Comparison of ENCODE assay signal across 8 cellular contexts in the genomic region with DNA sequence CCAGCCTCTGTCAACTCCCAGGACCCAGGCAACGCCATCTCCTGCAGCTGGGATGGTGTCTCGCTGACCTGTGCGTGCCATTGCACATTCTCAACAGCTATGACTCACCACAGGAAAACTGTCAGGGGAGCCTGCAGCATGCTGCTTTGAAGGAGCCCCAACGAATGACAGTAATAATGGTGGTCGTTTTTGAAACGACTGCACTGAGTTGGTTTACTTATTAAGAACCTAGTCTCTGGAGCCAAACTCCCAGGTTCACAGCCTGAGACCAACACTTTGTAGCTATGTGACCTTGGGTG. TPM values are rescaled to one million over a fixed set of nuclear protein-coding genes. Genes with fewer than 3 reads are reported as not detected.
DNase-seq lines count a peak whose midpoint lies in the region; ATAC-seq and TF ChIP-seq lines count a peak whose summit lies in the region.

No MANE protein-coding gene starts in this region.

- no peak for TF ChIP-seq CTCF in hepatocyte (IDR thresholded peaks at IDR 0.05; ENCODE audit: poor library complexity)
- no peak for TF ChIP-seq CTCF in thyroid gland (IDR thresholded peaks at IDR 0.05)
- TF ChIP-seq CTCF in CD8-positive, alpha-beta T cell (IDR thresholded peaks at IDR 0.05): no peak

- no peak for TF ChIP-seq POLR2A in thyroid gland (IDR thresholded peaks at IDR 0.05)

- peaks cover 18% of the 10 kb centered on the region for H3K36me3 Mint-ChIP-seq in CD8-positive, alpha-beta T cell

- H3K9me2 ChIP-seq in hepatocyte (replicated peaks; ENCODE audit: insufficient read depth): no peaks in the 10 kb centered on the region

- H3K27ac ChIP-seq in hepatocyte (peak overlapping the region; percentile 60), thyroid gland (peak overlapping the region; percentile 19 to 69 (median 69))
- H3K27ac ChIP-seq in CD8-positive, alpha-beta T cell (ENCODE audit: low read depth, low read length): no peak overlapping the region

- POLR2A ChIA-PET in CD8-positive, alpha-beta T cell (lab: Charles Lee): interaction anchor here (1.0 to 1.4 kb wide), 2 partner anchors 9 to 19 kb away, joined by 3 to 8 read pairs; no protein-coding TSS in a partner anchor

- WGBS in hepatocyte (ENCODE audit: low lambda C conversion rate, missing lambda C conversion rate): 39% methylated on average over 6 of the region's 6 CpGs
- WGBS in thyroid gland, 2 donors: 32 to 54% methylated on average over 6 of the region's 6 CpGs

- peaks cover 18% of the 10 kb centered on the region for H3K4me1 ChIP-seq in hepatocyte (ENCODE audit: insufficient read depth)
- peaks cover 5 to 28% of the 10 kb centered on the region in 2 donors for H3K4me1 ChIP-seq in thyroid gland
- H3K4me1 ChIP-seq in CD8-positive, alpha-beta T cell (ENCODE audit: insufficient read depth, low read length): peaks cover 4% of the 10 kb centered on the region

- no peaks in the 10 kb centered on the region for H4K20me1 ChIP-seq in hepatocyte (ENCODE audit: insufficient read depth, poor library complexity, severe bottlenecking)

- no peak for ATAC-seq in CD8-positive, alpha-beta T cell

- H3K4me3 ChIP-seq in hepatocyte: no peak overlapping the region
- no peak overlapping the region for H3K4me3 ChIP-seq in thyroid gland (replicated peaks in 1 of 3)
- H3K4me3 ChIP-seq in CD8-positive, alpha-beta T cell (ENCODE audit: low read depth, low read length): no peak overlapping the region

- no peaks in the 10 kb centered on the region for H3K79me2 ChIP-seq in hepatocyte

- no peak overlapping the region for H3K4me3 Mint-ChIP-seq in CD8-positive, alpha-beta T cell

- H2AFZ ChIP-seq in hepatocyte: no peak overlapping the region

- DNase-seq in HT1080 (ENCODE audit: low read depth) (peak; percentile 77), amniotic epithelial cell (ENCODE audit: low read depth) (peak; percentile 61), hepatocyte (ENCODE audit: low spot score) (peak; percentile 70), thyroid gland (no peak), HUDEP-2 (lab: John Stamatoyannopoulos, UW; ENCODE audit: unreplicated experiment in 76 of 76) (no peak), T-helper 9 cell (no peak)
- DNase-seq in stimulated activated naive CD4-positive, alpha-beta T cell (lab: John Stamatoyannopoulos, UW): no peak
- DNase-seq in CD8-positive, alpha-beta T cell: no peak

- no peaks in the 10 kb centered on the region for H3K9me3 ChIP-seq in hepatocyte (ENCODE audit: low read depth)
- no peaks in the 10 kb centered on the region for H3K9me3 ChIP-seq in thyroid gland
- H3K9me3 ChIP-seq in CD8-positive, alpha-beta T cell (ENCODE audit: low read length): no peaks in the 10 kb centered on the region

- H3K36me3 ChIP-seq in hepatocyte (replicated peaks; ENCODE audit: insufficient read depth, low read depth) (no peaks in the 10 kb centered on the region), thyroid gland (no peaks in the 10 kb centered on the region)
- H3K36me3 ChIP-seq in CD8-positive, alpha-beta T cell (ENCODE audit: insufficient read depth, low read length): no peaks in the 10 kb centered on the region

- intact Hi-C loops in thyroid gland (cut with DNase I): loop anchor here (10.0 kb wide), 1 partner anchor 58 kb away; the partner anchor contains the start of gene HNRNPR
- intact Hi-C loops in CD8-positive, alpha-beta T cell (cut with DNase I, micrococcal nuclease): loop anchor here (5.0 kb wide), 2 partner anchors 61 to 426 kb away; partner anchors contain the start of gene HNRNPR (in 1 of the 2)

- CTCF ChIA-PET in CD8-positive, alpha-beta T cell (lab: Charles Lee): interaction anchor here (0.6 to 3.1 kb wide), 12 partner anchors 9 to 253 kb away, joined by 3 to 18 read pairs (median 6); no protein-coding TSS in a partner anchor

- H3K27me3 ChIP-seq in hepatocyte: no peaks in the 10 kb centered on the region
- H3K27me3 ChIP-seq in thyroid gland: no peaks in the 10 kb centered on the region
- no peaks in the 10 kb centered on the region for H3K27me3 ChIP-seq in CD8-positive, alpha-beta T cell (ENCODE audit: insufficient read depth, low read length)

- H3K9me3 Mint-ChIP-seq in CD8-positive, alpha-beta T cell: no peaks in the 10 kb centered on the region

- H3K4me1 Mint-ChIP-seq in CD8-positive, alpha-beta T cell (ENCODE audit: low read depth): peaks cover 9% of the 10 kb centered on the region

- H3K27ac Mint-ChIP-seq in CD8-positive, alpha-beta T cell: no peak overlapping the region

- H3K27me3 Mint-ChIP-seq in CD8-positive, alpha-beta T cell (ENCODE audit: low read depth): no peaks in the 10 kb centered on the region

- peak overlapping the region; percentile 61 for H3K4me2 ChIP-seq in hepatocyte

RNA-seq across cellular contexts. Expression of gene TCEA3, which starts 21.6 kb away (rescaled TPM):
- total RNA-seq in HT1080 (2014; rRNA removed; shearing (Covaris generic)): 1.2 and 1.4 TPM in 2 replicates
- 0.43 and 0.85 TPM in 2 replicates for polyA plus RNA-seq in HT1080 (2015; cell fraction: cytosol; rRNA removed)
- polyA plus RNA-seq in HT1080 (2015; cell fraction: nucleus; rRNA removed): 0.48 and 1.3 TPM in 2 replicates
- total RNA-seq in hepatocyte (30.2 and 30.8 TPM in 2 replicates), thyroid gland (10 to 100 TPM; 26.8 to 50.4 (median 48.0) TPM)
- 27.6 and 31.2 TPM in 2 replicates for polyA plus RNA-seq in hepatocyte
- 10 to 100 TPM; 14.0 to 16.9 TPM for total RNA-seq in CD8-positive, alpha-beta T cell

RNA-seq across cellular contexts. Expression of gene ZNF436, which starts 33.4 kb away (rescaled TPM):
- total RNA-seq in HT1080 (2014; rRNA removed; shearing (Covaris generic)): 4.4 and 6.1 TPM in 2 replicates
- polyA plus RNA-seq in HT1080 (2015; cell fraction: cytosol; rRNA removed): 3.1 and 3.9 TPM in 2 replicates
- 6.1 and 7.6 TPM in 2 replicates for polyA plus RNA-seq in HT1080 (2015; cell fraction: nucleus; rRNA removed)
- total RNA-seq in hepatocyte: 15.5 and 17.1 TPM in 2 replicates
- 4.4 and 7.5 TPM in 2 replicates for polyA plus RNA-seq in hepatocyte
- total RNA-seq in thyroid gland: 10 to 100 TPM; 22.0 to 44.0 (median 31.1) TPM
- 1 to 10 TPM; 3.4 to 3.9 TPM for total RNA-seq in CD8-positive, alpha-beta T cell

RNA-seq across cellular contexts. Expression of gene HNRNPR, which starts 58.9 kb away (rescaled TPM):
- 136 and 166 TPM in 2 replicates for total RNA-seq in HT1080 (2014; rRNA removed; shearing (Covaris generic))
- 188 and 207 TPM in 2 replicates for polyA plus RNA-seq in HT1080 (2015; cell fraction: cytosol; rRNA removed)
- 233 and 252 TPM in 2 replicates for polyA plus RNA-seq in HT1080 (2015; cell fraction: nucleus; rRNA removed)
- total RNA-seq in hepatocyte (104 and 106 TPM in 2 replicates), thyroid gland (100 to 1,000 TPM in 2 of 4 donors, 10 to 100 TPM in 2; 82.8 to 107 (median 99.4) TPM)
- polyA plus RNA-seq in hepatocyte: 105 and 112 TPM in 2 replicates
- total RNA-seq in CD8-positive, alpha-beta T cell: 100 to 1,000 TPM; 102 to 103 TPM

Comparison
In these comparisons a context has a peak if more than half of its experiments do, and no peak if none do; other contexts are left out.
1. DNase-seq: peak in HT1080 (single experiment), amniotic epithelial cell (single experiment) and hepatocyte (single experiment); none in thyroid gland (0 of 2), stimulated activated naive CD4-positive, alpha-beta T cell (0 of 6), HUDEP-2 (0 of 76), CD8-positive, alpha-beta T cell (0 of 7) and T-helper 9 cell (single experiment).